Comparison of ENCODE assay signal across 27 cellular contexts in the genomic region with DNA sequence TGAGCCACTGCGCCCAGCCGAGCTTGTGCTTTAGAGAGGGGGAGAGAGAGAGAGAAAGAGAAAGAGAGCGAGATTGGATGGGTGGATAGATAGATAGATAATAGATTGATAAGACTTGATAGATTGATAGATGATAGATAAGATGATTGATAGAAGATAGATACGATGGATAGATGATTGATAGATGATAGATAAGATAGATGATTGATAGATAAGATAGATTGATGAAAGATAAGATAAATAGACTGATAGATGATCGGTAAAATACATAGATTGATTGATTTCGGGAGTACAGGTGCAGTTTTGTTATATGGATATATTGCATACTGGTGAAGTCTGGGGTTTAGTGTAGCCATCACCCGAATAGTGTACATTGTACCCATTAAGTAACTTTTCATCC.
DNase-seq lines count a peak whose midpoint lies in the region; ATAC-seq and TF ChIP-seq lines count a peak whose summit lies in the region.
"Had no signal": no experiment of that assay in that cellular context is flagged by ENCODE, and none has a peak within 500 bp of the region (broad histone marks: within the 10 kb centered on the region; RNA-seq: fewer than 3 reads in every experiment).

No MANE protein-coding gene starts in this region.

- TF ChIP-seq POLR2A in NB4 (IDR thresholded peaks at IDR 0.05; ENCODE audit: extremely low read depth, insufficient read length), result no peak

- no peak overlapping the region for H3K27ac ChIP-seq in caudate nucleus (ENCODE audit: low read depth, low read length)
- H3K27ac ChIP-seq: GM23248, PC-9, SJSA1 had no signal

- H3K4me3 ChIP-seq in NB4 (ENCODE audit: low read depth, low read length), result peak overlapping the region; percentile 18
- H3K4me3 ChIP-seq: GM23248, PC-9, SJSA1 had no signal

- ATAC-seq in left lobe of liver, result no peak
- no peak for ATAC-seq in Right ventricle myocardium inferior

- H3K4me1 Mint-ChIP-seq in T-helper 2 cell treated with Interferon-gamma antibody and Interleukin-4, amounts not matched to agents 5 μg/mL and 100 μg/mL, for 36 hours (ENCODE audit: low read depth), result peaks cover 33% of the 10 kb centered on the region
- H3K4me1 Mint-ChIP-seq in activated naive CD4-positive, alpha-beta T cell treated with anti-CD3 and anti-CD28 coated beads, Interleukin-2, amount 50 U/mL, for 24 hours, result peaks cover 36% of the 10 kb centered on the region

- intact Hi-C loops in Right ventricle myocardium inferior (cut with DNase I), result no loop called here

- no peak for TF ChIP-seq CTCF in NB4 (IDR thresholded peaks at IDR 0.05; ENCODE audit: low read depth, low read length)

- H3K9me3 Mint-ChIP-seq in T-helper 2 cell treated with Interferon-gamma antibody and Interleukin-4, amounts not matched to agents 5 μg/mL and 100 μg/mL, for 36 hours, result no peaks in the 10 kb centered on the region
- H3K9me3 Mint-ChIP-seq in activated naive CD4-positive, alpha-beta T cell treated with anti-CD3 and anti-CD28 coated beads, Interleukin-2, amount 50 U/mL, for 24 hours, result no peaks in the 10 kb centered on the region
- H3K9me3 Mint-ChIP-seq: CD8-positive, alpha-beta memory T cell; H9 had no signal

- no peaks in the 10 kb centered on the region for H3K27me3 Mint-ChIP-seq in T-helper 2 cell treated with Interferon-gamma antibody and Interleukin-4, amounts not matched to agents 5 μg/mL and 100 μg/mL, for 36 hours (ENCODE audit: low read depth)
- no peaks in the 10 kb centered on the region for H3K27me3 Mint-ChIP-seq in activated naive CD4-positive, alpha-beta T cell treated with anti-CD3 and anti-CD28 coated beads, Interleukin-2, amount 50 U/mL, for 24 hours

- DNase-seq in T-helper 2 cell treated with Interferon-gamma antibody and Interleukin-4, amounts not matched to agents 5 μg/mL and 100 μg/mL, for 36 hours (ENCODE audit: low spot score), result no peak
- DNase-seq in T-helper 2 cell, result no peak
- no peak for DNase-seq in activated naive CD4-positive, alpha-beta T cell treated with Interleukin-2 at 50 U/mL for 16 hours
- no peak for DNase-seq in NB4 (ENCODE audit: low read depth)
- DNase-seq in left lobe of liver (ENCODE audit: low spot score), result no peak
- no peak for DNase-seq in caudate nucleus (lab: John Stamatoyannopoulos, UW)
- no peak for DNase-seq in Right ventricle myocardium inferior (ENCODE audit: missing footprints)
- DNase-seq: 8988T; C1 segment of cervical spinal cord; CD8-positive, alpha-beta memory T cell; DMS 273 treated with DMSO at 0.1 percent for 48 hours; DMS79; GM23248; H9; KG1; MM.1S; NCI-H1048; NCI-H1417; NCI-H1694; NCI-H2029 treated with DMSO at 0.1 percent for 48 hours; NCI-H446 treated with DMSO at 0.1 percent for 48 hours; NCI-H526; NCI-H82; PC-9; Right ventricle myocardium superior had no signal

- H3K4me3 Mint-ChIP-seq in T-helper 2 cell treated with Interferon-gamma antibody and Interleukin-4, amounts not matched to agents 5 μg/mL and 100 μg/mL, for 36 hours, result peak overlapping the region; percentile 22
- H3K4me3 Mint-ChIP-seq in activated naive CD4-positive, alpha-beta T cell treated with anti-CD3 and anti-CD28 coated beads, Interleukin-2, amount 50 U/mL, for 24 hours, result no peak overlapping the region
- H3K4me3 Mint-ChIP-seq: H9 had no signal

- H3K36me3 Mint-ChIP-seq in T-helper 2 cell treated with Interferon-gamma antibody and Interleukin-4, amounts not matched to agents 5 μg/mL and 100 μg/mL, for 36 hours (ENCODE audit: low read depth), result no peaks in the 10 kb centered on the region
- no peaks in the 10 kb centered on the region for H3K36me3 Mint-ChIP-seq in activated naive CD4-positive, alpha-beta T cell treated with anti-CD3 and anti-CD28 coated beads, Interleukin-2, amount 50 U/mL, for 24 hours
- H3K36me3 Mint-ChIP-seq: CD8-positive, alpha-beta memory T cell had no signal

- H3K27ac Mint-ChIP-seq in T-helper 2 cell treated with Interferon-gamma antibody and Interleukin-4, amounts not matched to agents 5 μg/mL and 100 μg/mL, for 36 hours, result no peak overlapping the region
- peak overlapping the region; percentile 6 for H3K27ac Mint-ChIP-seq in activated naive CD4-positive, alpha-beta T cell treated with anti-CD3 and anti-CD28 coated beads, Interleukin-2, amount 50 U/mL, for 24 hours
- H3K27ac Mint-ChIP-seq: H9 had no signal
